In genomic region chr4:71026086-71026485, GRCh38 we compare ENCODE assay signal across 7 cellular contexts. TPM values are rescaled to one million over a fixed set of nuclear protein-coding genes. Genes with fewer than 3 reads are reported as not detected.
DNase-seq lines count a peak whose midpoint lies in the region; ATAC-seq and TF ChIP-seq lines count a peak whose summit lies in the region.

No MANE protein-coding gene starts in this region.

- peak; percentile 24 for DNase-seq in OCI-M1 (lab: John Stamatoyannopoulos, UW)
- no peak for DNase-seq in psoas muscle
- no peak for DNase-seq in stimulated activated naive CD8-positive, alpha-beta T cell treated with anti-CD3 and anti-CD28 coated beads, Interleukin-15, Interleukin-2, amounts not matched to agents 100 U/mL and 50 U/mL, for 24 hours
- DNase-seq in cerebellar nuclear complex (lab: John Stamatoyannopoulos, UW), result no peak
- DNase-seq in NCI-H2171 treated with DMSO at 0.1 percent for 48 hours (lab: John Stamatoyannopoulos, UW), result no peak

- peaks cover 7% of the 10 kb centered on the region for H3K4me1 ChIP-seq in psoas muscle

- H3K4me3 ChIP-seq in psoas muscle, result no peak overlapping the region

- H3K9me3 ChIP-seq in psoas muscle, result no peaks in the 10 kb centered on the region

- no peaks in the 10 kb centered on the region for H3K27me3 ChIP-seq in psoas muscle (ENCODE audit: insufficient read depth in 3 of 3, low read length in 2 of 3)

- intact Hi-C loops in psoas muscle (cut with DNase I), result no loop called here

- no peak for TF ChIP-seq CTCF in psoas muscle (IDR thresholded peaks at IDR 0.05)

- peaks cover 0 to 14% of the 10 kb centered on the region in 2 donors for H3K36me3 ChIP-seq in psoas muscle (ENCODE audit: insufficient read depth in 1 of 2, low read depth in 1 of 2)

- ATAC-seq in GM18868 (IDR thresholded peaks at IDR 0.05; ENCODE audit: unreplicated experiment) (peak; percentile 86), esophagus mucosa (peak; percentile 49), psoas muscle (peak in 3 of 4 donors; percentile 75 to 88 (median 76))
- ATAC-seq in stimulated activated naive CD8-positive, alpha-beta T cell treated with anti-CD3 and anti-CD28 coated beads, Interleukin-15, Interleukin-2, amounts not matched to agents 100 U/mL and 50 U/mL, for 24 hours, result no peak

- H3K27ac ChIP-seq in psoas muscle, result no peak overlapping the region

- WGBS in psoas muscle, 3 donors, result 46 to 48% (median 48%) methylated on average over 2 of the region's 2 CpGs

RNA-seq across cellular contexts. Expression of gene DCK, which starts 32.6 kb away (rescaled TPM):
- total RNA-seq in esophagus mucosa (9.5 TPM), psoas muscle (1 to 10 TPM; 4.5 to 6.9 (median 5.8) TPM)
- 10 to 100 TPM in 1 of 3 donors, 1 to 10 TPM in 2; 4.3 to 12.9 (median 6.9) TPM for polyA plus RNA-seq in psoas muscle
